In genomic region chr17:68085751-68086445, GRCh38 we compare ENCODE assay signal across 10 cellular contexts. TPM values are rescaled to one million over a fixed set of nuclear protein-coding genes. Genes with fewer than 3 reads are reported as not detected.
DNase-seq lines count a peak whose midpoint lies in the region; FAIRE-seq and TF ChIP-seq lines count a peak whose summit lies in the region.
"Had no signal": no experiment of that assay in that cellular context is flagged by ENCODE, and none has a peak within 500 bp of the region (broad histone marks: within the 10 kb centered on the region; RNA-seq: fewer than 3 reads in every experiment).

No MANE protein-coding gene starts in this region.

- H3K9me3 ChIP-seq in duodenal mucosa (ENCODE audit: control insufficient read depth in 1 of 2, low read length in 2 of 2) (no peaks in the 10 kb centered on the region), small intestine (ENCODE audit: control insufficient read depth, low read depth) (no peaks in the 10 kb centered on the region), osteoblast (ENCODE audit: low read depth, low read length) (no peaks in the 10 kb centered on the region)
- H3K9me3 ChIP-seq: adrenal gland, HAP-1 had no signal

- H3K27me3 ChIP-seq in duodenal mucosa (ENCODE audit: control insufficient read depth in 1 of 2, insufficient read depth in 2 of 2, low read length in 2 of 2) (no peaks in the 10 kb centered on the region), small intestine (ENCODE audit: control insufficient read depth in 2 of 2, insufficient read depth in 2 of 2, low read length in 2 of 2) (no peaks in the 10 kb centered on the region), osteoblast (ENCODE audit: insufficient read depth, low read length) (no peaks in the 10 kb centered on the region)
- H3K27me3 ChIP-seq: adrenal gland had no signal

- FAIRE-seq in small intestine (lab: Jason Lieb, UNC), result no peak

- H3K27ac ChIP-seq in duodenal mucosa (ENCODE audit: low read depth, low read length), result peak overlapping the region; percentile 36
- peak overlapping the region; percentile 83 to 90 for H3K27ac ChIP-seq in small intestine (ENCODE audit: low read depth in 1 of 2, low read length in 1 of 2)
- H3K27ac ChIP-seq in osteoblast (ENCODE audit: low read depth, low read length), result no peak overlapping the region
- H3K27ac ChIP-seq: adrenal gland had no signal

- no peaks in the 10 kb centered on the region for H3K36me3 ChIP-seq in duodenal mucosa (ENCODE audit: control insufficient read depth in 1 of 2, insufficient read depth in 2 of 2, low read length in 2 of 2)
- no peaks in the 10 kb centered on the region for H3K36me3 ChIP-seq in small intestine (ENCODE audit: control insufficient read depth in 2 of 2, insufficient read depth in 2 of 2, low read length in 2 of 2)
- no peaks in the 10 kb centered on the region for H3K36me3 ChIP-seq in osteoblast (ENCODE audit: insufficient read depth, low read length)
- H3K36me3 ChIP-seq: adrenal gland, HAP-1 had no signal

- H3K79me2 ChIP-seq in osteoblast (ENCODE audit: insufficient read depth, low read length), result no peaks in the 10 kb centered on the region

- peak overlapping the region; percentile 75 for H3K27ac Mint-ChIP-seq in activated CD4-positive, alpha-beta T cell treated with anti-CD3 and anti-CD28 coated beads, Interleukin-2, amount 10 ng/mL, durations not matched to agents 24 days and 14 days

- H3K4me1 Mint-ChIP-seq in activated CD4-positive, alpha-beta T cell treated with anti-CD3 and anti-CD28 coated beads, Interleukin-2, amount 10 ng/mL, durations not matched to agents 24 days and 14 days, result peaks cover 32% of the 10 kb centered on the region

- H4K20me1 ChIP-seq in osteoblast (ENCODE audit: insufficient read depth, low read length), result no peaks in the 10 kb centered on the region

- H3K4me3 ChIP-seq in duodenal mucosa (ENCODE audit: low read depth in 1 of 2, low read length in 2 of 2) (peak overlapping the region; percentile 45 to 61), small intestine (ENCODE audit: low read depth in 1 of 2, low read length in 2 of 2) (peak overlapping the region in 1 of 2 donors; percentile 35), osteoblast (ENCODE audit: insufficient read depth, low read length) (no peak overlapping the region)
- H3K4me3 ChIP-seq: adrenal gland, HAP-1 had no signal

- 4 to 20% (median 14%) methylated on average over 8 of the region's 8 CpGs for WGBS in small intestine, 3 donors

- peak overlapping the region; percentile 68 for H3K4me3 Mint-ChIP-seq in activated CD4-positive, alpha-beta T cell treated with anti-CD3 and anti-CD28 coated beads, Interleukin-2, amount 10 ng/mL, durations not matched to agents 24 days and 14 days

- DNase-seq in activated CD4-positive, alpha-beta T cell treated with anti-CD3 and anti-CD28 coated beads, Interleukin-2, amount 10 ng/mL, durations not matched to agents 24 days and 14 days, result peak; percentile 70
- no peak for DNase-seq in activated CD4-positive, alpha-beta T cell treated with anti-CD3 and anti-CD28 coated beads, Interleukin-2, amount 50 U/mL, for 1 hour
- DNase-seq in NOMO-1 treated with DMSO at 0.1 percent for 48 hours (lab: John Stamatoyannopoulos, UW; ENCODE audit: unreplicated experiment) (peak; percentile 84), small intestine (peak; percentile 85), osteoblast (ENCODE audit: insufficient read length, low spot score, missing footprints) (no peak), inferior parietal cortex (ENCODE audit: extremely low spot score) (no peak), NCI-H2196 treated with DMSO at 0.1 percent for 48 hours (lab: John Stamatoyannopoulos, UW; ENCODE audit: unreplicated experiment) (no peak)

- no peak overlapping the region for H3K4me2 ChIP-seq in osteoblast (ENCODE audit: insufficient read depth, low read length)

- no peaks in the 10 kb centered on the region for H3K9me3 Mint-ChIP-seq in activated CD4-positive, alpha-beta T cell treated with anti-CD3 and anti-CD28 coated beads, Interleukin-2, amount 10 ng/mL, durations not matched to agents 24 days and 14 days

- intact Hi-C loops in activated CD4-positive, alpha-beta T cell treated with anti-CD3 and anti-CD28 coated beads, Interleukin-2, amount 10 ng/mL, durations not matched to agents 24 days and 14 days (cut with micrococcal nuclease), result no loop called here

- H3K4me1 ChIP-seq in duodenal mucosa (ENCODE audit: control insufficient read depth in 1 of 2, insufficient read depth in 2 of 2, low read length in 2 of 2), result peaks cover 15 to 18% of the 10 kb centered on the region in 2 donors
- H3K4me1 ChIP-seq in small intestine (ENCODE audit: control insufficient read depth in 2 of 2, insufficient read depth in 1 of 2, low read depth in 1 of 2, low read length in 1 of 2), result peaks cover 0 to 2% of the 10 kb centered on the region in 2 donors
- H3K4me1 ChIP-seq in osteoblast (ENCODE audit: insufficient read depth, low read length), result no peaks in the 10 kb centered on the region
- H3K4me1 ChIP-seq: adrenal gland, HAP-1 had no signal

- peak overlapping the region; percentile 25 to 27 for H3K9ac ChIP-seq in duodenal mucosa (ENCODE audit: low read depth in 1 of 2, low read length in 2 of 2)

- no peaks in the 10 kb centered on the region for H3K36me3 Mint-ChIP-seq in activated CD4-positive, alpha-beta T cell treated with anti-CD3 and anti-CD28 coated beads, Interleukin-2, amount 10 ng/mL, durations not matched to agents 24 days and 14 days (ENCODE audit: low read depth)

- no peak overlapping the region for H2AFZ ChIP-seq in osteoblast (ENCODE audit: low read length)

- H3K27me3 Mint-ChIP-seq in activated CD4-positive, alpha-beta T cell treated with anti-CD3 and anti-CD28 coated beads, Interleukin-2, amount 10 ng/mL, durations not matched to agents 24 days and 14 days, result peaks cover 3% of the 10 kb centered on the region

- TF ChIP-seq CTCF in osteoblast (IDR thresholded peaks at IDR 0.05; ENCODE audit: extremely low read depth, low read depth, low read length), result no peak

RNA-seq across cellular contexts. Expression of gene KPNA2, which starts 50.4 kb away (rescaled TPM):
- 210 and 240 TPM in 2 replicates for total RNA-seq in activated CD4-positive, alpha-beta T cell treated with anti-CD3 and anti-CD28 coated beads, Interleukin-2, amount 10 ng/mL, durations not matched to agents 24 days and 14 days
- 10 to 100 TPM; 11.3 to 63.0 (median 12.1) TPM for polyA plus RNA-seq in small intestine
- 40.1 and 40.9 TPM in 2 replicates for total RNA-seq in osteoblast

Comparison
In these comparisons a context has a peak if more than half of its experiments do, and no peak if none do; other contexts are left out.
1. DNase-seq: peak in activated CD4-positive, alpha-beta T cell treated with anti-CD3 and anti-CD28 coated beads, Interleukin-2, amount 10 ng/mL, durations not matched to agents 24 days and 14 days (single experiment), NOMO-1 treated with DMSO at 0.1 percent for 48 hours (single experiment) and small intestine (single experiment); none in activated CD4-positive, alpha-beta T cell treated with anti-CD3 and anti-CD28 coated beads, Interleukin-2, amount 50 U/mL, for 1 hour (single experiment), osteoblast (single experiment), inferior parietal cortex (single experiment) and NCI-H2196 treated with DMSO at 0.1 percent for 48 hours (single experiment).